1 cellular context compared by ENCODE assay signal in the genomic region with DNA sequence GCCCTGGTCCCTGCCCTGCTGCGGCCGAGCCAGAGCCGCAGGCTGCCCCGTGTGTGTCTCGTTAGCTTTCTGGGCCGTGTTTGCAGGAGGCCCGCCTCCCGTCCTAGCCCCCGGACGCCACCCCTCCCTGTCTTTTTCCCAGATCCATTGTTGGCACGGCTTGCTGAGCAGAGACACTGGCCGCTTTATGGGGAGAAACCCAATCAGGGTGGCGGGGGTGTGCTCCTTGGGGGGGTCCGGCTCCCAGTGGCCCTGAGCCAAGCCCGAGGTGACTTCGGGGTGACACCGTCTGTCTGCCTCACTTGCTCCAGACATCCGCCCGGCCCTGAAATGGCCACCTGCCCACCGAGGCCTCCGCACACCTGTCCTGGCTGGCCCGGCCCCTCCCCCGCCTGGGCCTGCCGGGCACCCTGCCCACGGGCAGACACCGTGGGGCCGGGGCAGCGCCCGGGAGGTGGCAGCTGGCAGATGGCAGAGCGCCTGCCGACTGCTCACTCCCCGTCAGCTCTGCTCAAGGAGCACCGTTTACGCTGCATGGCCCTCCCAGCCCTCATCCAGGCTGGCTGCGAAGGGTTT.
TF ChIP-seq lines count a peak whose summit lies in the region.

No MANE protein-coding gene starts in this region.

TF ChIP-seq in liver, 16 proteins besides CTCF, POLR2A, EP300 and RAD21 (continued from another document):
- TF ChIP-seq, protein P1, sequence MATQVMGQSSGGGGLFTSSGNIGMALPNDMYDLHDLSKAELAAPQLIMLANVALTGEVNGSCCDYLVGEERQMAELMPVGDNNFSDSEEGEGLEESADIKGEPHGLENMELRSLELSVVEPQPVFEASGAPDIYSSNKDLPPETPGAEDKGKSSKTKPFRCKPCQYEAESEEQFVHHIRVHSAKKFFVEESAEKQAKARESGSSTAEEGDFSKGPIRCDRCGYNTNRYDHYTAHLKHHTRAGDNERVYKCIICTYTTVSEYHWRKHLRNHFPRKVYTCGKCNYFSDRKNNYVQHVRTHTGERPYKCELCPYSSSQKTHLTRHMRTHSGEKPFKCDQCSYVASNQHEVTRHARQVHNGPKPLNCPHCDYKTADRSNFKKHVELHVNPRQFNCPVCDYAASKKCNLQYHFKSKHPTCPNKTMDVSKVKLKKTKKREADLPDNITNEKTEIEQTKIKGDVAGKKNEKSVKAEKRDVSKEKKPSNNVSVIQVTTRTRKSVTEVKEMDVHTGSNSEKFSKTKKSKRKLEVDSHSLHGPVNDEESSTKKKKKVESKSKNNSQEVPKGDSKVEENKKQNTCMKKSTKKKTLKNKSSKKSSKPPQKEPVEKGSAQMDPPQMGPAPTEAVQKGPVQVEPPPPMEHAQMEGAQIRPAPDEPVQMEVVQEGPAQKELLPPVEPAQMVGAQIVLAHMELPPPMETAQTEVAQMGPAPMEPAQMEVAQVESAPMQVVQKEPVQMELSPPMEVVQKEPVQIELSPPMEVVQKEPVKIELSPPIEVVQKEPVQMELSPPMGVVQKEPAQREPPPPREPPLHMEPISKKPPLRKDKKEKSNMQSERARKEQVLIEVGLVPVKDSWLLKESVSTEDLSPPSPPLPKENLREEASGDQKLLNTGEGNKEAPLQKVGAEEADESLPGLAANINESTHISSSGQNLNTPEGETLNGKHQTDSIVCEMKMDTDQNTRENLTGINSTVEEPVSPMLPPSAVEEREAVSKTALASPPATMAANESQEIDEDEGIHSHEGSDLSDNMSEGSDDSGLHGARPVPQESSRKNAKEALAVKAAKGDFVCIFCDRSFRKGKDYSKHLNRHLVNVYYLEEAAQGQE (IDR thresholded peaks at IDR 0.05), result no peak
- TF ChIP-seq HNF4G (IDR thresholded peaks at IDR 0.05), result no peak
TF ChIP-seq in liver: peak in this region for 3.
